In the genomic region with DNA sequence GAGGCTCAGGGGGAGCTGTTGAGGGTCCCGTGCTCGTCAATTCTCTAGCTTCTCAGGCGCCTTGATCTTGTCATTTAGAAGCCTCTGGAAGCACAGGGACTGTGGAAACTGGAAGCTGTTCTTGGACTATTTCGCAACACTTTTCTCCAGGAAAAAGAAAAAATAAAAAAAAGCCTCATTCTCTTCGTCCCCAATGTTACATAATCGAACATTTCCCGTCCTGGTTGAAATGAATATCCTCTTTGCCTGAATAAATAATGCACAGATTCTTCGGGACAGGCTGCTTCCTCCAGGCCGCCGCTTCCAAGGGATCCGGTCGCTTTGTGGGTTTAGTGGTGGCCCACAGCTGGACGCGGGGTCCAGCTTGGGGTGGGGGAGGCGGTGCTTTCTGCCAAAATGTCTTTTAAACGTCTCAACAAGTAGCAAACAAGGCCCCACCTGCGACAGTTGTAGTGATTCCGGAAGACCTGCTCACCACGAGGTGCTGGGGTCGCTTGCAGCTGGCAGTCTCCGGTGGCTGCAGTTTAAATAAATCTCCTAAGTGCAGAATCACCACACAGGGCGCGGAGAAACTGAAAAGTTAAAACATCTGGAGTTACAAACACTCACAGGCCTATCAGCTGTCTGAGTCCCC, we compare ENCODE assay signal across 12 cellular contexts.
DNase-seq lines count a peak whose midpoint lies in the region; ATAC-seq and TF ChIP-seq lines count a peak whose summit lies in the region.
"Had no signal": no experiment of that assay in that cellular context is flagged by ENCODE, and none has a peak within 500 bp of the region (broad histone marks: within the 10 kb centered on the region; RNA-seq: fewer than 3 reads in every experiment).

No MANE protein-coding gene starts in this region.

- H3K4me1 Mint-ChIP-seq in naive thymus-derived CD8-positive, alpha-beta T cell = peaks cover 4 to 13% (median 8%) of the 10 kb centered on the region in 4 donors
- peaks cover 15% of the 10 kb centered on the region for H3K4me1 Mint-ChIP-seq in activated T-cell treated with anti-CD3 and anti-CD28 coated beads, Interleukin-2, amount 50 U/mL, for 24 hours (ENCODE audit: low read depth)

- H3K27me3 Mint-ChIP-seq in naive thymus-derived CD8-positive, alpha-beta T cell = peaks cover 5 to 11% (median 6%) of the 10 kb centered on the region in 5 donors
- H3K27me3 Mint-ChIP-seq in activated T-cell treated with anti-CD3 and anti-CD28 coated beads, Interleukin-2, amount 50 U/mL, for 24 hours = peaks cover 15% of the 10 kb centered on the region

- TF ChIP-seq CTCF in esophagus squamous epithelium (IDR thresholded peaks at IDR 0.05) (no peak), colonic mucosa (IDR thresholded peaks at IDR 0.05) (no peak)

- intact Hi-C loops in esophagus squamous epithelium (cut with DNase I) (no loop called here), colonic mucosa (cut with DNase I) (no loop called here)

- POLR2A ChIA-PET in naive thymus-derived CD8-positive, alpha-beta T cell (lab: Charles Lee) = no interaction called here

- no peak overlapping the region for H3K9ac ChIP-seq in colonic mucosa (ENCODE audit: low read depth in 2 of 2, low read length in 2 of 2)

- ATAC-seq in HG03045 (IDR thresholded peaks at IDR 0.05; ENCODE audit: unreplicated experiment) (peak; percentile 56), HG03521 (IDR thresholded peaks at IDR 0.05; ENCODE audit: unreplicated experiment) (no peak)
- ATAC-seq in naive thymus-derived CD8-positive, alpha-beta T cell = peak; percentile 53 to 62
- ATAC-seq: body of pancreas had no signal

- H3K27me3 ChIP-seq in esophagus squamous epithelium = no peaks in the 10 kb centered on the region
- no peaks in the 10 kb centered on the region for H3K27me3 ChIP-seq in colonic mucosa
- H3K27me3 ChIP-seq: body of pancreas had no signal

- no peaks in the 10 kb centered on the region for H3K36me3 Mint-ChIP-seq in naive thymus-derived CD8-positive, alpha-beta T cell
- no peaks in the 10 kb centered on the region for H3K36me3 Mint-ChIP-seq in activated T-cell treated with anti-CD3 and anti-CD28 coated beads, Interleukin-2, amount 50 U/mL, for 24 hours (ENCODE audit: low read depth)

- H3K27ac ChIP-seq in esophagus squamous epithelium (peak overlapping the region in 3 of 4 donors; percentile 49 to 58 (median 54)), colonic mucosa (no peak overlapping the region)
- H3K27ac ChIP-seq: body of pancreas, HL-60 had no signal

- WGBS in esophagus squamous epithelium, 2 donors = 34 to 35% methylated on average over 18 to 21 of the region's 23 CpGs

- TF ChIP-seq POLR2A in esophagus squamous epithelium (IDR thresholded peaks at IDR 0.05) = no peak

- H3K9me3 Mint-ChIP-seq in naive thymus-derived CD8-positive, alpha-beta T cell = no peaks in the 10 kb centered on the region
- no peaks in the 10 kb centered on the region for H3K9me3 Mint-ChIP-seq in activated T-cell treated with anti-CD3 and anti-CD28 coated beads, Interleukin-2, amount 50 U/mL, for 24 hours

- H3K36me3 ChIP-seq in esophagus squamous epithelium (no peaks in the 10 kb centered on the region), colonic mucosa (no peaks in the 10 kb centered on the region)

- H3K27ac Mint-ChIP-seq in naive thymus-derived CD8-positive, alpha-beta T cell = peak overlapping the region in 9 of 10 donors; percentile 32 to 91 (median 79)
- no peak overlapping the region for H3K27ac Mint-ChIP-seq in activated T-cell treated with anti-CD3 and anti-CD28 coated beads, Interleukin-2, amount 50 U/mL, for 24 hours

- H3K4me3 Mint-ChIP-seq in naive thymus-derived CD8-positive, alpha-beta T cell = peak overlapping the region; percentile 41 to 82 (median 68)
- no peak overlapping the region for H3K4me3 Mint-ChIP-seq in activated T-cell treated with anti-CD3 and anti-CD28 coated beads, Interleukin-2, amount 50 U/mL, for 24 hours

- peaks cover 0 to 34% (median 0%) of the 10 kb centered on the region in 3 donors for H3K4me1 ChIP-seq in esophagus squamous epithelium
- H3K4me1 ChIP-seq in colonic mucosa = no peaks in the 10 kb centered on the region
- H3K4me1 ChIP-seq: body of pancreas had no signal

- peak overlapping the region in 3 of 4 donors; percentile 14 to 44 (median 15) for H3K4me3 ChIP-seq in esophagus squamous epithelium
- no peak overlapping the region for H3K4me3 ChIP-seq in colonic mucosa
- H3K4me3 ChIP-seq: body of pancreas had no signal

- DNase-seq in AG08395 (ENCODE audit: low spot score) = peak; percentile 37
- DNase-seq in esophagus squamous epithelium (lab: John Stamatoyannopoulos, UW) = no peak
- DNase-seq in naive thymus-derived CD8-positive, alpha-beta T cell = peak in 4 of 10 donors; percentile 1 to 57 (median 22)
- no peak for DNase-seq in NCI-H187 (lab: John Stamatoyannopoulos, UW)
- DNase-seq in colonic mucosa = no peak
- no peak for DNase-seq in activated T-cell treated with anti-CD3 and anti-CD28 coated beads, Interleukin-2, amount 50 U/mL, for 24 hours
- DNase-seq: body of pancreas; NCI-H524 treated with DMSO at 0.1 percent for 48 hours; stimulated activated CD4-positive, alpha-beta T cell treated with anti-CD3 and anti-CD28 coated beads, Interleukin-2, amount 100 ng/mL, for 24 hours had no signal

- no peaks in the 10 kb centered on the region for H3K9me3 ChIP-seq in esophagus squamous epithelium
- H3K9me3 ChIP-seq in colonic mucosa = no peaks in the 10 kb centered on the region
- H3K9me3 ChIP-seq: body of pancreas had no signal
